Comparison of ENCODE assay signal across 10 cellular contexts in genomic region chr17:45313927-45314760, GRCh38. TPM values are rescaled to one million over a fixed set of nuclear protein-coding genes. Genes with fewer than 3 reads are reported as not detected.
DNase-seq lines count a peak whose midpoint lies in the region; ATAC-seq and TF ChIP-seq lines count a peak whose summit lies in the region.
"Had no signal": no experiment of that assay in that cellular context is flagged by ENCODE, and none has a peak within 500 bp of the region (broad histone marks: within the 10 kb centered on the region; RNA-seq: fewer than 3 reads in every experiment).

No MANE protein-coding gene starts in this region.

- H3K9me3 ChIP-seq in CD8-positive, alpha-beta T cell (ENCODE audit: low read length): no peaks in the 10 kb centered on the region
- H3K9me3 ChIP-seq in OCI-LY3 (ENCODE audit: insufficient read depth, low read length): no peaks in the 10 kb centered on the region
- no peaks in the 10 kb centered on the region for H3K9me3 ChIP-seq in parathyroid adenoma (ENCODE audit: control insufficient read depth, low read length)

- peak overlapping the region; percentile 88 for H3K4me3 Mint-ChIP-seq in CD8-positive, alpha-beta T cell
- H3K4me3 Mint-ChIP-seq in effector memory CD8-positive, alpha-beta T cell: peak overlapping the region; percentile 82 to 88

- peaks cover 79% of the 10 kb centered on the region for H3K4me1 Mint-ChIP-seq in CD8-positive, alpha-beta T cell (ENCODE audit: low read depth)
- peaks cover 70% of the 10 kb centered on the region in 2 donors for H3K4me1 Mint-ChIP-seq in effector memory CD8-positive, alpha-beta T cell (ENCODE audit: low read depth in 2 of 2)

- peak overlapping the region; percentile 75 for H3K27ac ChIP-seq in CD8-positive, alpha-beta T cell (ENCODE audit: low read depth, low read length)
- H3K27ac ChIP-seq in OCI-LY3 (ENCODE audit: low read length): peak overlapping the region; percentile 95
- H3K27ac ChIP-seq in parathyroid adenoma: no peak overlapping the region

- H3K4me3 ChIP-seq in CD8-positive, alpha-beta T cell (ENCODE audit: low read depth, low read length): peak overlapping the region; percentile 81
- H3K4me3 ChIP-seq in OCI-LY3 (ENCODE audit: low read length) (peak overlapping the region; percentile 95), parathyroid adenoma (ENCODE audit: low read depth, low read length) (no peak overlapping the region)

- peaks cover 25% of the 10 kb centered on the region for H3K36me3 Mint-ChIP-seq in CD8-positive, alpha-beta T cell
- H3K36me3 Mint-ChIP-seq in effector memory CD8-positive, alpha-beta T cell (ENCODE audit: insufficient read depth): peaks cover 17% of the 10 kb centered on the region

- no peaks in the 10 kb centered on the region for H3K27me3 ChIP-seq in CD8-positive, alpha-beta T cell (ENCODE audit: insufficient read depth, low read length)
- H3K27me3 ChIP-seq in OCI-LY3 (ENCODE audit: low read depth, low read length) (no peaks in the 10 kb centered on the region), parathyroid adenoma (ENCODE audit: control insufficient read depth, insufficient read depth, low read length) (no peaks in the 10 kb centered on the region)

- ATAC-seq in CD8-positive, alpha-beta T cell: no peak
- ATAC-seq in effector memory CD8-positive, alpha-beta T cell (replicated peaks): no peak
- ATAC-seq in GM18498 (IDR thresholded peaks at IDR 0.05; ENCODE audit: unreplicated experiment) (no peak), HG03520 (IDR thresholded peaks at IDR 0.05; ENCODE audit: unreplicated experiment) (no peak), GM19351 (IDR thresholded peaks at IDR 0.05; ENCODE audit: unreplicated experiment) (no peak)

- H3K36me3 ChIP-seq in CD8-positive, alpha-beta T cell (ENCODE audit: insufficient read depth, low read length): no peaks in the 10 kb centered on the region
- H3K36me3 ChIP-seq in OCI-LY3 (replicated peaks; ENCODE audit: low read depth, low read length) (peaks cover 40% of the 10 kb centered on the region), parathyroid adenoma (ENCODE audit: control insufficient read depth, insufficient read depth, low read length) (no peaks in the 10 kb centered on the region)

- intact Hi-C loops in CD8-positive, alpha-beta T cell (cut with DNase I, micrococcal nuclease): loop anchor here in 1 of 2 experiments (2.0 kb wide), 1 partner anchor 71 kb away; no protein-coding TSS in a partner anchor

- CTCF ChIA-PET in CD8-positive, alpha-beta T cell (lab: Charles Lee): interaction anchor here (1.0 to 8.4 kb wide), 11 partner anchors 12 to 95 kb away, joined by 3 to 104 read pairs (median 5); partner anchors contain the start of gene FMNL1

- no peak for TF ChIP-seq CTCF in CD8-positive, alpha-beta T cell (IDR thresholded peaks at IDR 0.05)
- TF ChIP-seq CTCF in OCI-LY3 (IDR thresholded peaks at IDR 0.05; ENCODE audit: low read depth, low read length) (no peak), parathyroid adenoma (IDR thresholded peaks at IDR 0.05) (no peak)

- H3K9ac ChIP-seq in OCI-LY3 (ENCODE audit: low read length) (peak overlapping the region; percentile 95), parathyroid adenoma (no peak overlapping the region)

- peaks cover 77% of the 10 kb centered on the region for H3K79me2 ChIP-seq in OCI-LY3 (ENCODE audit: low read length)
- H3K79me2 ChIP-seq in parathyroid adenoma: peaks cover 54% of the 10 kb centered on the region

- no peak overlapping the region for H2AFZ ChIP-seq in OCI-LY3 (ENCODE audit: low read depth, low read length)
- H2AFZ ChIP-seq in parathyroid adenoma: no peak overlapping the region

- no peak for DNase-seq in CD8-positive, alpha-beta T cell
- no peak for DNase-seq in effector memory CD8-positive, alpha-beta T cell
- DNase-seq in 8988T: no peak
- DNase-seq: cerebellar nuclear complex had no signal

- H4K20me1 ChIP-seq in OCI-LY3 (ENCODE audit: insufficient read depth, low read length): peaks cover 41% of the 10 kb centered on the region

- H3K27ac Mint-ChIP-seq in CD8-positive, alpha-beta T cell: peak overlapping the region; percentile 94
- peak overlapping the region; percentile 89 to 93 for H3K27ac Mint-ChIP-seq in effector memory CD8-positive, alpha-beta T cell

- H3K4me1 ChIP-seq in CD8-positive, alpha-beta T cell (ENCODE audit: insufficient read depth, low read length): peaks cover 75% of the 10 kb centered on the region
- H3K4me1 ChIP-seq in OCI-LY3 (ENCODE audit: low read length) (peaks cover 67% of the 10 kb centered on the region), parathyroid adenoma (peaks cover 55% of the 10 kb centered on the region)

- no peaks in the 10 kb centered on the region for H3K9me3 Mint-ChIP-seq in CD8-positive, alpha-beta T cell
- no peaks in the 10 kb centered on the region for H3K9me3 Mint-ChIP-seq in effector memory CD8-positive, alpha-beta T cell

- POLR2A ChIA-PET in CD8-positive, alpha-beta T cell (lab: Charles Lee): interaction anchor here (0.6 to 1.2 kb wide), 6 partner anchors 12 to 924 kb away, joined by 3 to 4 read pairs (median 3); partner anchors contain the start of gene HEXIM2

- peak overlapping the region; percentile 85 for H3K4me2 ChIP-seq in OCI-LY3 (ENCODE audit: low read length)
- H3K4me2 ChIP-seq in parathyroid adenoma (ENCODE audit: low read length): peak overlapping the region; percentile 76

- H3K27me3 Mint-ChIP-seq in CD8-positive, alpha-beta T cell (ENCODE audit: low read depth): no peaks in the 10 kb centered on the region
- H3K27me3 Mint-ChIP-seq in effector memory CD8-positive, alpha-beta T cell: no peaks in the 10 kb centered on the region

RNA-seq across cellular contexts. Expression of gene MAP3K14, which starts 2.7 kb away (rescaled TPM):
- total RNA-seq in CD8-positive, alpha-beta T cell: 10 to 100 TPM; 38.1 to 39.1 TPM

RNA-seq across cellular contexts. Expression of gene SPATA32, which starts 52.2 kb away (rescaled TPM):
- under 1 TPM in 1 of 2 experiments, not detected in 1; 0.22 TPM for total RNA-seq in CD8-positive, alpha-beta T cell
- total RNA-seq: RPMI7951 had no signal
